ENCODE assay signal across 9 cellular contexts in the genomic region with DNA sequence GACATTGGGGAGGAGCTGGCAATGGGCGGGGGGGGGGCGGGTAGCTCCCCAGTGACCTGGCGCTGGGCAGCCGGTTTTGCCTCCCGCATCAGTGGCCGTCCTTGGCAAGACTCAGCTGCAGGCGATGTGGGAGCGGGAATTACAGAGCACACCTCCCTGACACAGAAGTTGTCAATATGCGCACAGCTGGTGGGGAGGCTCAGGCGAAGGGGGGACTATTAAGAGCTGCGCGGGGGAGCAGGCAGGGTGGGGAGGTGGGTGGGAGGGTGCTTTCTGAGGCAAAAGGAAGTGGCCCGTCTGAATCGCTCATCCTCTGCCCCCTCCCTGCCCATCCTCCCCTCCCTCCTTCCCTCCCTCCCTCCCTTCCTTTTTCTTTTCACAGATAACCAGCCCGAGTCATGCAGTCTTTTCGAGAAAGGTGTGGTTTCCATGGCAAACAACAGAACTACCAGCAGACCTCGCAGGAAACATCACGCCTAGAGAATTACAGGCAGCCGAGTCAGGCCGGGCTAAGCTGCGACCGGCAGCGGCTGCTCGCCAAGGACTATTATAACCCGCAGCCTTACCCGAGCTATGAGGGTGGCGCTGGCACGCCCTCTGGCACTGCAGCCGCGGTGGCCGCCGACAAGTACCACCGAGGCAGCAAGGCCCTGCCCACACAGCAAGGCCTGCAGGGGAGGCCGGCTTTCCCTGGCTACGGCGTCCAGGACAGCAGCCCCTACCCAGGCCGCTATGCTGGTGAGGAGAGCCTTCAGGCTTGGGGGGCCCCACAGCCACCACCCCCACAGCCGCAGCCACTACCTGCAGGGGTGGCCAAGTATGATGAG. TPM values are rescaled to one million over a fixed set of nuclear protein-coding genes. Genes with fewer than 3 reads are reported as not detected.
DNase-seq lines count a peak whose midpoint lies in the region; ATAC-seq, FAIRE-seq and TF ChIP-seq lines count a peak whose summit lies in the region.
"Had no signal": no experiment of that assay in that cellular context is flagged by ENCODE, and none has a peak within 500 bp of the region (broad histone marks: within the 10 kb centered on the region; RNA-seq: fewer than 3 reads in every experiment).

No MANE protein-coding gene starts in this region.

- H3K9me3 ChIP-seq in RWPE2 (ENCODE audit: severe bottlenecking) = no peaks in the 10 kb centered on the region

- ATAC-seq in RWPE2 (ENCODE audit: low read depth) = peak; percentile 19; the same call in 2 of the 3 replicates
- peak; percentile 56 for ATAC-seq in left colon
- ATAC-seq in HG02840 (IDR thresholded peaks at IDR 0.05; ENCODE audit: low FRiP score, unreplicated experiment) = no peak
- ATAC-seq in GM21825 (IDR thresholded peaks at IDR 0.05; ENCODE audit: unreplicated experiment) = no peak

- peaks cover 36% of the 10 kb centered on the region for H3K4me1 Mint-ChIP-seq in progenitor cell of endocrine pancreas (ENCODE audit: low read depth)

- H3K27ac ChIP-seq in RWPE2 (ENCODE audit: poor library complexity, severe bottlenecking) = no peak overlapping the region
- H3K27ac ChIP-seq: epithelial cell of prostate had no signal

- H3K4me3 ChIP-seq in RWPE2 (ENCODE audit: severe bottlenecking) = no peak overlapping the region
- H3K4me3 ChIP-seq in astrocyte of the cerebellum (ENCODE audit: low read depth, low read length) = no peak overlapping the region

- H3K27me3 ChIP-seq in RWPE2 (ENCODE audit: insufficient read depth, poor library complexity, severe bottlenecking) = no peaks in the 10 kb centered on the region

- peak; percentile 72 for FAIRE-seq in GM18507 (lab: Jason Lieb, UNC)

- DNase-seq in GM18507 (ENCODE audit: extremely low spot score, insufficient read length, low read depth) (no peak), RWPE2 (ENCODE audit: low spot score) (no peak), astrocyte of the cerebellum (ENCODE audit: low read depth) (peak; percentile 45), left colon (no peak), progenitor cell of endocrine pancreas (ENCODE audit: low spot score, unreplicated experiment) (no peak)
- peak; percentile 42 for DNase-seq in stimulated activated naive CD4-positive, alpha-beta T cell treated with Interleukin-2 at 50 U/mL for 16 hours (lab: John Stamatoyannopoulos, UW)

- H3K36me3 Mint-ChIP-seq in progenitor cell of endocrine pancreas (ENCODE audit: insufficient read depth) = peaks cover 8% of the 10 kb centered on the region

- H3K36me3 ChIP-seq in RWPE2 (ENCODE audit: low read depth) = peaks cover 42% of the 10 kb centered on the region

- no peak for TF ChIP-seq CTCF in RWPE2 (IDR thresholded peaks at IDR 0.05; ENCODE audit: poor library complexity, severe bottlenecking)
- no peak for TF ChIP-seq CTCF in astrocyte of the cerebellum (IDR thresholded peaks at IDR 0.05; ENCODE audit: low read depth, low read length, missing control alignments)
- no peak for TF ChIP-seq CTCF in progenitor cell of endocrine pancreas (IDR thresholded peaks at IDR 0.05; ENCODE audit: unreplicated experiment)

- in situ Hi-C loops in astrocyte of the cerebellum (cut with HindIII; ENCODE audit: low sequenced_read_pairs) = no loop called here

- no peak overlapping the region for H3K27ac Mint-ChIP-seq in progenitor cell of endocrine pancreas

- no peaks in the 10 kb centered on the region for H3K27me3 Mint-ChIP-seq in progenitor cell of endocrine pancreas

- H3K9me3 Mint-ChIP-seq in progenitor cell of endocrine pancreas (ENCODE audit: low read depth) = no peaks in the 10 kb centered on the region

- no peak overlapping the region for H3K4me3 Mint-ChIP-seq in progenitor cell of endocrine pancreas (ENCODE audit: low read depth)

- intact Hi-C loops in left colon (cut with DNase I, micrococcal nuclease) = no loop called here

- no peaks in the 10 kb centered on the region for H3K4me1 ChIP-seq in RWPE2 (ENCODE audit: insufficient read depth, poor library complexity, severe bottlenecking)

RNA-seq across cellular contexts. Expression of a gene that starts 44.0 kb away (rescaled TPM):
- 100 to 1,000 TPM; 125 to 161 TPM for total RNA-seq in left colon
- 85.0 and 98.9 TPM in 2 replicates for total RNA-seq in progenitor cell of endocrine pancreas

Comparison
In these comparisons a context has a peak if more than half of its experiments do, and no peak if none do; other contexts are left out.
1. DNase-seq: peak in astrocyte of the cerebellum (single experiment) and stimulated activated naive CD4-positive, alpha-beta T cell treated with Interleukin-2 at 50 U/mL for 16 hours (single experiment); none in GM18507 (single experiment), RWPE2 (single experiment), left colon (0 of 2) and progenitor cell of endocrine pancreas (single experiment).
2. ATAC-seq: peak in RWPE2 (single experiment) and left colon (single experiment); none in HG02840 (single experiment) and GM21825 (single experiment).